20 cellular contexts compared by ENCODE assay signal in the genomic region with DNA sequence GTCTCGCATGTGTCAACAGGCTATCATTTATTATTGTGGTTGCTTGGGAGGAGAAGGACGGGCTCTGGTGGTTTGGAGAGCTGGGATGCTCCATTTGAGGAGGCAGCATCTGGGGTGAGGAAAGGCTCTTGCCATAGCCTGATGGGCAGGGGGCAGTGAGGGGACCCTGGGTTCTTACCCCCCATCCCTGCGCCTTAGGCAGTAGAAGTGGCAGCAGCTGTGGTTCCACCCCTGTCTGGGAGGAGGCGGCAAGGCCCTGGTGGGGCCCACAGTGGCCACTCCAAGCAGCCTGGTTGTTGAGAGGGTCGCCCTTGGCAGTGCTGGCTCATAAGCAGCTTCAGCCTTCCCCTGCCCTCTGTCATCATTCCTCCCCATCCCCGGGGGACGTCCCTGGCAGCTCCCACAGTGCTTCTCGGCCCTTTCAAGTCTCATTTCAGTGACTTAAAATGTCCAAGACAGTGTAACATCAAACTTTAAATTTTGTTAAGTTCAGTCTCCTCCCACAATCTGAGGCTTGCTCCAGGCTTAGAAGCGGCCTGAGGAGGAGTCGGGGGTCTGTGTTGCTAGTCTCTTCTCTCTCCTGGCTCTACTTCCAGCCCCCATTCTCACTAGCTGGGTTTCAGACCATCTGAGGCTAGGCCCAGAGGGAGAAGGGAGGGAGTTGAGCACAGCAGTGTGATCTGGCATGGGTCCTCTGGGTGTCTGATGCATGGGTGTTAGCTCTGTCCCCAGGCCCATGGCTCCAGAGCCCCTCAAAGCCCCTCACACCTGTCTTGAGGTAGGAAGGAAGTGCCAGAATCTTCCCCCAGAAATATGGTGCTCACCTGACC.
"Had no signal": no experiment of that assay in that cellular context is flagged by ENCODE, and none has a peak within 500 bp of the region (broad histone marks: within the 10 kb centered on the region; RNA-seq: fewer than 3 reads in every experiment).

No MANE protein-coding gene starts in this region.

- H3K4me3 Mint-ChIP-seq: natural killer cell treated with Interleukin-12 subunit alpha and Interleukin-12 subunit beta and Interleukin-15 and Interleukin-18, amount 100 ng/mL, for 72 hours; T-helper 1 cell treated with Interleukin-12 subunit alpha and Interleukin-12 subunit beta and Interleukin-4 antibody, amounts not matched to agents 30 μg/mL and 1 μg/mL, for 36 hours had no signal

- ATAC-seq: activated T-cell treated with anti-CD3 and anti-CD28 coated beads, Interleukin-2, amount 50 U/mL, for 72 hours; natural killer cell treated with Interleukin-12 subunit alpha and Interleukin-12 subunit beta and Interleukin-15 and Interleukin-18, amount 100 ng/mL, for 72 hours; sciatic nerve had no signal

- H3K27me3 Mint-ChIP-seq: progenitor cell of endocrine pancreas had no signal

- DNase-seq: activated CD4-positive, alpha-beta T cell treated with anti-CD3 and anti-CD28 coated beads for 4 hours; activated CD4-positive, alpha-beta T cell treated with anti-CD3 and anti-CD28 coated beads, Interleukin-2, amount 50 U/mL, for 4 hours; activated naive CD4-positive, alpha-beta T cell; activated T-cell treated with anti-CD3 and anti-CD28 coated beads for 4 hours; activated T-cell treated with anti-CD3 and anti-CD28 coated beads, Interleukin-2, amount 50 U/mL, for 72 hours; anterior cingulate cortex; colonic mucosa; effector memory CD4-positive, alpha-beta T cell; stimulated activated CD4-positive, alpha-beta T cell treated with anti-CD3 and anti-CD28 coated beads, Interleukin-4, amount 100 ng/mL, for 4 hours; stimulated activated naive CD4-positive, alpha-beta T cell; T-helper 9 cell had no signal

- H3K4me1 ChIP-seq: colonic mucosa, tibial nerve had no signal

- H3K9me3 Mint-ChIP-seq: activated naive CD4-positive, alpha-beta T cell treated with anti-CD3 and anti-CD28 coated beads, Interleukin-2, amount 50 U/mL, for 72 hours; activated T-cell treated with anti-CD3 and anti-CD28 coated beads, Interleukin-2, amount 50 U/mL, for 72 hours; natural killer cell treated with Interleukin-12 subunit alpha and Interleukin-12 subunit beta and Interleukin-15 and Interleukin-18, amount 100 ng/mL, for 72 hours; T-helper 1 cell treated with Interleukin-12 subunit alpha and Interleukin-12 subunit beta and Interleukin-4 antibody, amounts not matched to agents 30 μg/mL and 1 μg/mL, for 36 hours had no signal

- H3K9me3 ChIP-seq: colonic mucosa, tibial nerve had no signal

- H3K36me3 ChIP-seq: colonic mucosa, tibial nerve had no signal

- H3K36me3 Mint-ChIP-seq: activated naive CD4-positive, alpha-beta T cell treated with anti-CD3 and anti-CD28 coated beads, Interleukin-2, amount 50 U/mL, for 72 hours; natural killer cell treated with Interleukin-12 subunit alpha and Interleukin-12 subunit beta and Interleukin-15 and Interleukin-18, amount 100 ng/mL, for 72 hours had no signal

- H3K27me3 ChIP-seq: colonic mucosa, dorsolateral prefrontal cortex had no signal

- H3K4me3 ChIP-seq: colonic mucosa, dorsolateral prefrontal cortex, skin epidermis, tibial nerve had no signal

- H3K27ac Mint-ChIP-seq: activated T-cell treated with anti-CD3 and anti-CD28 coated beads, Interleukin-2, amount 50 U/mL, for 72 hours; natural killer cell treated with Interleukin-12 subunit alpha and Interleukin-12 subunit beta and Interleukin-15 and Interleukin-18, amount 100 ng/mL, for 72 hours; progenitor cell of endocrine pancreas; T-helper 1 cell treated with Interleukin-12 subunit alpha and Interleukin-12 subunit beta and Interleukin-4 antibody, amounts not matched to agents 30 μg/mL and 1 μg/mL, for 36 hours had no signal

- H3K27ac ChIP-seq: colonic mucosa, dorsolateral prefrontal cortex, skin epidermis, tibial nerve, VCaP had no signal
